2 cellular contexts compared by ENCODE assay signal in genomic region chr11:14664926-14665325, GRCh38. TPM values are rescaled to one million over a fixed set of nuclear protein-coding genes. Genes with fewer than 3 reads are reported as not detected.
"Had no signal": no experiment of that assay in that cellular context is flagged by ENCODE, and none has a peak within 500 bp of the region (broad histone marks: within the 10 kb centered on the region; RNA-seq: fewer than 3 reads in every experiment).

No MANE protein-coding gene starts in this region.

RNA-seq across cellular contexts. Expression of gene PDE3B, which starts 21.3 kb away (rescaled TPM):
- total RNA-seq: LHCN-M2, M059J had no signal
